In the genomic region with DNA sequence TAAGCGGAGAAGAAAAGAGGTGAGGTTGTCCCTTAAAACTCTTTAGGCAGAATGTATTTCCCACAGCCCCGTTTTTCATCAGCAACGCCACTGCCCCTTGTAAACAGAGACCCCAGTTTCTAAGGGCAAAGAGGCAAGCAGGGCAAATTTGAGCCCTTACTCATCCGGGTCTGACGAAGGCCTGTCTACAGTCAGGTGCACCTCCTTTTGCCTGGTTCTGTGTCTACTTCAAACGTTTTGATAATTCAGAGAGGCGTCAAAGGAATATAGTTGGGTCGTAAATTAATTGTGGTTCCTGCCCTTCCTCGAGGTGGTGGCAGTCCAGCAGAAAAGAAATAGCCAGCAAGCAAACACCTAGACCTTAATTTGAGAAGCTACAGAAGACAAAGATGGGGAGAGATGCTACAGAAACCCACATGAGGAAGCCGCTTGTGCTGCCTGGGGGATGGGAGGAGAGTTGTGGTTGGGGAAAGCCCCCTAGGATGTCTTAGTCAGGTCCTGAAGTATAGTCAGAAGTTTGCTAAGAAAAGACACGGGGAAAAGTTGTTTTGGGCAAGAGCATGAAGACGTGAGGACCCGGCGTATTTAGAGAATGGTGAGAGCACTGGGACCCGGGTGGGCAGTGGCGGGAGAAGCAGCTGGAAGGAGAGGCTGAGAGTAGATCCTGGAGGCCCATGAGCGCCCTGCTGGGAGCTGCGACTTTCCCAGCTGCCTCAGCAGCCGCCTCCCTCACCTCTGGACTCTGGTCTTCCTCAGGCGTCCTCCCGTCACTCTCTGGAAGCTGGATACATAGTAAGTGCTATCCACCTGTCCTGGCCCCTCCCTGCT, we compare ENCODE assay signal across 7 cellular contexts. TPM values are rescaled to one million over a fixed set of nuclear protein-coding genes. Genes with fewer than 3 reads are reported as not detected.
DNase-seq lines count a peak whose midpoint lies in the region; ATAC-seq and TF ChIP-seq lines count a peak whose summit lies in the region.

No MANE protein-coding gene starts in this region.

- TF ChIP-seq POLR2A in prostate gland (IDR thresholded peaks at IDR 0.05): no peak

- H3K27me3 ChIP-seq in endocrine pancreas (ENCODE audit: control insufficient read depth, insufficient read depth, low read length): no peaks in the 10 kb centered on the region
- H3K27me3 ChIP-seq in prostate gland (replicated peaks; ENCODE audit: insufficient read depth): no peaks in the 10 kb centered on the region

- peak overlapping the region; percentile 98 to 99 for H3K27ac ChIP-seq in prostate gland

- H3K36me3 ChIP-seq in endocrine pancreas (ENCODE audit: control insufficient read depth, insufficient read depth, low read length) (no peaks in the 10 kb centered on the region), prostate gland (peaks cover 10 to 26% of the 10 kb centered on the region in 2 donors)

- peaks cover 46% of the 10 kb centered on the region for H3K4me1 Mint-ChIP-seq in activated CD4-positive, alpha-beta memory T cell treated with anti-CD3 and anti-CD28 coated beads for 36 hours (ENCODE audit: low read depth)

- DNase-seq in Jurkat, Clone E6-1 (ENCODE audit: low read depth, low spot score): peak; percentile 72
- DNase-seq in activated CD4-positive, alpha-beta memory T cell treated with anti-CD3 and anti-CD28 coated beads for 36 hours: peak; percentile 93
- DNase-seq in prostate gland (ENCODE audit: low spot score) (no peak), NCI-H69 (lab: John Stamatoyannopoulos, UW) (no peak)

- H3K27me3 Mint-ChIP-seq in activated CD4-positive, alpha-beta memory T cell treated with anti-CD3 and anti-CD28 coated beads for 36 hours: no peaks in the 10 kb centered on the region

- H3K4me1 ChIP-seq in endocrine pancreas (ENCODE audit: control insufficient read depth, insufficient read depth, low read length): no peaks in the 10 kb centered on the region
- peaks cover 18% of the 10 kb centered on the region for H3K4me1 ChIP-seq in prostate gland (replicated peaks)

- H3K9me3 ChIP-seq in endocrine pancreas (ENCODE audit: control insufficient read depth, low read length) (no peaks in the 10 kb centered on the region), prostate gland (no peaks in the 10 kb centered on the region)

- no peak for ATAC-seq in GM19324 (IDR thresholded peaks at IDR 0.05; ENCODE audit: low FRiP score, unreplicated experiment)
- ATAC-seq in HG02610 (IDR thresholded peaks at IDR 0.05; ENCODE audit: unreplicated experiment): no peak

- CTCF ChIA-PET in activated CD4-positive, alpha-beta memory T cell treated with anti-CD3 and anti-CD28 coated beads for 36 hours (lab: Charles Lee): interaction anchor here (0.7 to 4.7 kb wide), 6 partner anchors 10 to 230 kb away, joined by 3 to 86 read pairs (median 4); a partner anchor contains a TSS

- H3K4me3 ChIP-seq in Jurkat, Clone E6-1 (ENCODE audit: low read length): peak overlapping the region; percentile 87
- H3K4me3 ChIP-seq in endocrine pancreas (ENCODE audit: control insufficient read depth, insufficient read depth, low read length) (peak overlapping the region; percentile 60), prostate gland (peak overlapping the region; percentile 83 to 97)

- intact Hi-C loops in activated CD4-positive, alpha-beta memory T cell treated with anti-CD3 and anti-CD28 coated beads for 36 hours (cut with micrococcal nuclease): no loop called here
- intact Hi-C loops in prostate gland (cut with DNase I): no loop called here

- POLR2A ChIA-PET in activated CD4-positive, alpha-beta memory T cell treated with anti-CD3 and anti-CD28 coated beads for 36 hours (lab: Charles Lee): interaction anchor here (0.6 to 3.1 kb wide), 7 partner anchors 11 to 154 kb away, joined by 3 to 17 read pairs (median 6); a partner anchor contains a TSS

- no peaks in the 10 kb centered on the region for H3K9me3 Mint-ChIP-seq in activated CD4-positive, alpha-beta memory T cell treated with anti-CD3 and anti-CD28 coated beads for 36 hours

- 41% methylated on average over 21 of the region's 21 CpGs for WGBS in prostate gland

- H3K4me3 Mint-ChIP-seq in activated CD4-positive, alpha-beta memory T cell treated with anti-CD3 and anti-CD28 coated beads for 36 hours: peak overlapping the region; percentile 96

- TF ChIP-seq CTCF in prostate gland (IDR thresholded peaks at IDR 0.05): no peak

- peak overlapping the region; percentile 100 for H3K9ac ChIP-seq in endocrine pancreas (ENCODE audit: control insufficient read depth, insufficient read depth, low read length)

- peak overlapping the region; percentile 98 for H3K27ac Mint-ChIP-seq in activated CD4-positive, alpha-beta memory T cell treated with anti-CD3 and anti-CD28 coated beads for 36 hours

- H3K36me3 Mint-ChIP-seq in activated CD4-positive, alpha-beta memory T cell treated with anti-CD3 and anti-CD28 coated beads for 36 hours: peaks cover 51% of the 10 kb centered on the region

RNA-seq across cellular contexts. Expression of a gene that starts 2.4 kb away (rescaled TPM):
- polyA plus RNA-seq in Jurkat, Clone E6-1 (2012; ENCODE audit: insufficient read depth, insufficient read length): 38.6 TPM
- total RNA-seq in activated CD4-positive, alpha-beta memory T cell treated with anti-CD3 and anti-CD28 coated beads for 36 hours: 10 to 100 TPM; 91.8 to 95.6 TPM
- 100 to 1,000 TPM in 1 of 2 donors, 10 to 100 TPM in 1; 49.0 to 106 TPM for total RNA-seq in prostate gland

RNA-seq across cellular contexts. Expression of a gene that starts 9.9 kb away (rescaled TPM):
- polyA plus RNA-seq in Jurkat, Clone E6-1 (2012; ENCODE audit: insufficient read depth, insufficient read length): 24.5 TPM
- total RNA-seq in activated CD4-positive, alpha-beta memory T cell treated with anti-CD3 and anti-CD28 coated beads for 36 hours: 10 to 100 TPM; 73.2 to 83.2 TPM
- total RNA-seq in prostate gland: 10 to 100 TPM; 37.5 to 66.7 TPM

RNA-seq across cellular contexts. Expression of a gene that starts 38.3 kb away (rescaled TPM):
- polyA plus RNA-seq in Jurkat, Clone E6-1 (2012; ENCODE audit: insufficient read depth, insufficient read length): 31.9 TPM
- 10 to 100 TPM; 48.4 to 54.0 TPM for total RNA-seq in activated CD4-positive, alpha-beta memory T cell treated with anti-CD3 and anti-CD28 coated beads for 36 hours
- total RNA-seq in prostate gland: 10 to 100 TPM; 42.8 to 79.0 TPM

RNA-seq across cellular contexts. Expression of a gene that starts 50.4 kb away (rescaled TPM):
- polyA plus RNA-seq in Jurkat, Clone E6-1 (2012; ENCODE audit: insufficient read depth, insufficient read length): 19.7 TPM
- 1 to 10 TPM; 8.7 to 9.9 TPM for total RNA-seq in activated CD4-positive, alpha-beta memory T cell treated with anti-CD3 and anti-CD28 coated beads for 36 hours
- total RNA-seq in prostate gland: 10 to 100 TPM; 13.4 to 17.8 TPM

Comparison
In these comparisons a context has a peak if more than half of its experiments do, and no peak if none do; other contexts are left out.
1. DNase-seq: peak in Jurkat, Clone E6-1 (single experiment) and activated CD4-positive, alpha-beta memory T cell treated with anti-CD3 and anti-CD28 coated beads for 36 hours (single experiment); none in prostate gland (single experiment) and NCI-H69 (single experiment).
2. Peak in every context shown above with its lines, with median percentiles within 50 percentile points of each other: H3K4me3 ChIP-seq.